Comparison of ENCODE assay signal across 12 cellular contexts in the genomic region with DNA sequence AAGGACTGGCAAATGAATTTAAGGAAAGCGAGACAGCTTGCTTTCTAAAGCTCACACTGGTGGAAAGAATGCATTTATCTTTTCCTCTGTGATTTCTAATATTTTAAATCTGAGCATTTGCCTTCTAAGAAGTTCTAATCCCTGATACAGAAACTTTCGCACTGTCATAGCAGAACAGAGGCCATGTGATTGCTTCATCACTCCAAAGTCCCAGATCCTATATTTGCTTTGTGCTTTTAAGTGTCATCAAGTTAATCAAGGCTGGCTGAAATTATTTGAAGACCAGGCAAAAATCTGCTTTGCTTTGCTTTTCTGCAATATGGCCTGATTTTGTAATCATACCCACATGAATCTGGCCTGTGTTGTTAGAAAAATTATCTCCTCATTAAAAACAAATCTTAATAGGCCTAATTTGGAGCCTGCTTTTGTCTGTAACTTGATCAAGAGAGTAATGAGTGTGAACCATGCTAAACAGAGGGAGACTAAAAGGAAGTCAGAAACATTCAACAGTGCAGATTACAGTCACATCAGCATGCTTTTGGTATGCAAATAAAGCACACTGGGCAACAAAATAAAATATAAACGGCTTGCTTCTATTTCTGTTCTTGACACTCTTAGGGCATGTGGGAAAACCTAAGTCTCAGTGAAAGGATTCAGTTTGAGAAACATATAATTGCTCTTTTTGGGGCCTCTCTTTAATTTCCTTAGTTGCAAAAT.
"Had no signal": no experiment of that assay in that cellular context is flagged by ENCODE, and none has a peak within 500 bp of the region (broad histone marks: within the 10 kb centered on the region; RNA-seq: fewer than 3 reads in every experiment).

No MANE protein-coding gene starts in this region.

- H3K36me3 ChIP-seq: ovary had no signal

- H3K27ac ChIP-seq: foreskin keratinocyte, ovary had no signal

- H3K4me1 ChIP-seq: foreskin keratinocyte had no signal

- H3K9me3 ChIP-seq: ovary, sigmoid colon had no signal

- H3K4me3 ChIP-seq: ovary, sigmoid colon had no signal

- H3K27me3 ChIP-seq: foreskin keratinocyte, ovary, sigmoid colon had no signal

- ATAC-seq: foreskin keratinocyte; stimulated activated effector memory CD8-positive, alpha-beta T cell treated with anti-CD3 and anti-CD28 coated beads, Interleukin-12 subunit alpha, Interleukin-12 subunit beta, amount 100 ng/mL, for 72 hours had no signal

- DNase-seq: activated B cell treated with CpG ODN at 0.5 μM for 24 hours; activated CD4-positive, alpha-beta T cell treated with anti-CD3 and anti-CD28 coated beads, Interleukin-2, amount 10 ng/mL, durations not matched to agents 24 days and 14 days; activated CD8-positive, alpha-beta memory T cell treated with anti-CD3 and anti-CD28 coated beads, Interleukin-2, amount 50 U/mL, for 48 hours; activated naive CD8-positive, alpha-beta T cell treated with anti-CD3 and anti-CD28 coated beads, Interleukin-2, amount 10 ng/mL, durations not matched to agents 7 days and 5 days; effector CD8-positive, alpha-beta T cell; foreskin keratinocyte; glutamatergic neuron; immature natural killer cell; ovary; sigmoid colon; stimulated activated CD4-positive, alpha-beta T cell treated with anti-CD3 and anti-CD28 coated beads, Interleukin-12 subunit alpha, Interleukin-12 subunit beta, amount 100 ng/mL, for 4 hours had no signal
